8 cellular contexts compared by ENCODE assay signal in the genomic region with DNA sequence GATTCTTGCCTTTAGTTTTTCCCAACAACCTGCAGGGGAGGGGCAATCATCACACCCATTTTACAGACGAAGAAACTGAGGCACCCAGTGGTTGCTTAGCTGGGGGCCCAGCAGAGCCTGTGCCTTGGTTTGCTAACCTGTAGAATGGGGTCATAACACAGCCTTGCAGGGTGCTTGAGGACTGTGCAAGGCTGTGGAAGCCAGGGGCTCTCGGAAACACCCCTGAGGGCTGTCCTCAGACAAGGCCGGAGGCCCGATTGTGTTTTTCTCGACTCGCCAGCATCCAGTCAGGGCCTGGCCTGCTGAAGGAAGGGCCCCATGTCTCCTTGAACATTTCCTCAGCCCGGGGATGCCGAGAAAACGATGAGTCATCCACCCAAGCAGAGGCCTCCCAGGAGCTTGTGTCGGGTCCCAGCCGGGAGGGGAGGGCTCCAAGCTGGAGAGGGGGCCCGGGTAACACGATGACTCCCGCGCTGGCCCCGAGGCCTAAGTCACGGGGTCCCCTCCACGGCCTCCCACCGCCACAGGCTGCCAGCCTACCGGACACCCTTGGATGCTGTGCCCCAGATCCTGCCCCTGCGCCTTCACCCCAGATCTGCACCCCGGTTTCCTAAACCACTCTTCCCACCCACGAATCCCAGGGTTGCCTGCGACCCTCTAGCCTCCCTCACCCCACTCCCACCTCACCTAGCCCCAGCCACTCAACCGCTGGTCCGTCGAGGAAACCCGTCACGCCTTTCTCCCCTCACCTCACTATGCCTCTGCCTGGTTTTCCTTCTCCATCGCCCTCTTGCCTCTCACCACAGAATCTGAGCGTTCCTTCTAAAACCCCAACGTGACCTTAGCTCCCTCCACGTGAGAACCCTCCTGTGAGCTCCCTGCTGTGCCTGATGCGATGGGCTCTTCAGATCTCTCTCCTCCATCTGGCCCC. TPM values are rescaled to one million over a fixed set of nuclear protein-coding genes. Genes with fewer than 3 reads are reported as not detected.
DNase-seq lines count a peak whose midpoint lies in the region; ATAC-seq, FAIRE-seq and TF ChIP-seq lines count a peak whose summit lies in the region.

No MANE protein-coding gene starts in this region.

- peak; percentile 80 for ATAC-seq in activated CD4-positive, alpha-beta T cell treated with anti-CD3 and anti-CD28 coated beads for 36 hours
- ATAC-seq in sciatic nerve: peak; percentile 42
- ATAC-seq in GM18505 (IDR thresholded peaks at IDR 0.05; ENCODE audit: unreplicated experiment): no peak

- H3K36me3 Mint-ChIP-seq in activated CD4-positive, alpha-beta T cell treated with anti-CD3 and anti-CD28 coated beads for 36 hours (ENCODE audit: low read depth): no peaks in the 10 kb centered on the region

- H3K4me1 Mint-ChIP-seq in activated CD4-positive, alpha-beta T cell treated with anti-CD3 and anti-CD28 coated beads for 36 hours: peaks cover 51% of the 10 kb centered on the region

- dilution Hi-C loops in endothelial cell of umbilical vein (cut with MboI; ENCODE audit: extremely low pct_ligation_motif_present, low sequenced_read_pairs): no loop called here

- TF ChIP-seq CTCF in endothelial cell of umbilical vein (IDR thresholded peaks at IDR 0.05; ENCODE audit: extremely low read depth in 1 of 2, insufficient read depth in 1 of 2, low read depth in 1 of 2, low read length in 2 of 2): no peak
- TF ChIP-seq CTCF in esophagus squamous epithelium (IDR thresholded peaks at IDR 0.05): no peak

- no peak overlapping the region for H3K4me3 Mint-ChIP-seq in activated CD4-positive, alpha-beta T cell treated with anti-CD3 and anti-CD28 coated beads for 36 hours

- no peaks in the 10 kb centered on the region for H4K20me1 ChIP-seq in endothelial cell of umbilical vein (replicated peaks; ENCODE audit: control insufficient read depth, extremely low read depth, insufficient read depth, low read length)

- H3K4me3 ChIP-seq in endothelial cell of umbilical vein (replicated peaks in 1 of 3; ENCODE audit: insufficient read depth in 1 of 3, low read depth in 1 of 3, low read length in 3 of 3): no peak overlapping the region
- no peak overlapping the region for H3K4me3 ChIP-seq in esophagus squamous epithelium

- no peaks in the 10 kb centered on the region for H3K27me3 Mint-ChIP-seq in activated CD4-positive, alpha-beta T cell treated with anti-CD3 and anti-CD28 coated beads for 36 hours

- TF ChIP-seq POLR2A in endothelial cell of umbilical vein (IDR thresholded peaks at IDR 0.05; ENCODE audit: low read depth, low read length): no peak
- TF ChIP-seq POLR2A in esophagus squamous epithelium (IDR thresholded peaks at IDR 0.05): no peak
- TF ChIP-seq POLR2A in GM18505 (IDR thresholded peaks at IDR 0.05; ENCODE audit: borderline replicate concordance, extremely low read depth, insufficient read depth, insufficient read length): no peak

- no TSS peak for BruUV-seq in endothelial cell of umbilical vein (replicated peaks; lab: Mats Ljungman, UMichigan)

- POLR2A ChIA-PET in activated CD4-positive, alpha-beta T cell treated with anti-CD3 and anti-CD28 coated beads for 36 hours (lab: Charles Lee): no interaction called here
- POLR2A ChIA-PET in endothelial cell of umbilical vein (lab: Charles Lee): no interaction called here

- no peak overlapping the region for H3K9ac ChIP-seq in endothelial cell of umbilical vein (replicated peaks; ENCODE audit: extremely low read depth, insufficient read depth, low read length)

- FAIRE-seq in endothelial cell of umbilical vein (lab: Jason Lieb, UNC): peak; percentile 87

- intact Hi-C loops in activated CD4-positive, alpha-beta T cell treated with anti-CD3 and anti-CD28 coated beads for 36 hours (cut with DNase I, micrococcal nuclease): loop anchor here in 1 of 2 experiments (2.0 kb wide), 1 partner anchor 38 kb away; no protein-coding TSS in a partner anchor
- intact Hi-C loops in endothelial cell of umbilical vein (cut with micrococcal nuclease): no loop called here
- intact Hi-C loops in sciatic nerve (cut with DNase I): no loop called here
- intact Hi-C loops in esophagus squamous epithelium (cut with DNase I): no loop called here

- H3K9me1 ChIP-seq in endothelial cell of umbilical vein (replicated peaks; ENCODE audit: control insufficient read depth, extremely low read depth, insufficient read depth, low read length): no peaks in the 10 kb centered on the region

- H3K36me3 ChIP-seq in endothelial cell of umbilical vein (ENCODE audit: control insufficient read depth in 2 of 2, extremely low read depth in 1 of 2, insufficient read depth in 2 of 2, low read length in 2 of 2): no peaks in the 10 kb centered on the region
- no peaks in the 10 kb centered on the region for H3K36me3 ChIP-seq in esophagus squamous epithelium

- no peaks in the 10 kb centered on the region for H3K27me3 ChIP-seq in endothelial cell of umbilical vein (ENCODE audit: control insufficient read depth in 2 of 2, insufficient read depth in 2 of 2, low read length in 2 of 2)
- peaks cover 0 to 17% (median 0%) of the 10 kb centered on the region in 4 donors for H3K27me3 ChIP-seq in esophagus squamous epithelium

- H3K27ac ChIP-seq in endothelial cell of umbilical vein (ENCODE audit: insufficient read depth, low read depth, low read length) (no peak overlapping the region), esophagus squamous epithelium (no peak overlapping the region)

- H3K9me3 ChIP-seq in endothelial cell of umbilical vein (replicated peaks; ENCODE audit: control insufficient read depth, insufficient read depth, low read length): no peaks in the 10 kb centered on the region
- H3K9me3 ChIP-seq in esophagus squamous epithelium: no peaks in the 10 kb centered on the region

- peak; percentile 78 for DNase-seq in activated CD4-positive, alpha-beta T cell treated with anti-CD3 and anti-CD28 coated beads for 36 hours
- DNase-seq in activated CD4-positive, alpha-beta T cell treated with anti-CD3 and anti-CD28 coated beads, Interleukin-2, amount 50 U/mL, for 1 hour: no peak
- peak; percentile 44 to 50 for DNase-seq in SW 1271 (lab: John Stamatoyannopoulos, UW)
- DNase-seq in endothelial cell of umbilical vein (ENCODE audit: low read depth, low spot score): peak; percentile 47
- DNase-seq in sciatic nerve (ENCODE audit: low spot score): no peak
- no peak for DNase-seq in esophagus squamous epithelium (lab: John Stamatoyannopoulos, UW)
- DNase-seq in NCI-H1694 (lab: John Stamatoyannopoulos, UW): no peak

- peak overlapping the region; percentile 24 for H2AFZ ChIP-seq in endothelial cell of umbilical vein (ENCODE audit: low read depth, low read length)

- H3K4me2 ChIP-seq in endothelial cell of umbilical vein (ENCODE audit: insufficient read depth, low read length): no peak overlapping the region

- CTCF ChIA-PET in activated CD4-positive, alpha-beta T cell treated with anti-CD3 and anti-CD28 coated beads for 36 hours (lab: Charles Lee): interaction anchor here (0.6 to 2.6 kb wide), 7 partner anchors 18 to 78 kb away, joined by 3 to 11 read pairs (median 4); no protein-coding TSS in a partner anchor
- CTCF ChIA-PET in endothelial cell of umbilical vein (lab: Charles Lee): interaction anchor here (0.9 to 1.8 kb wide), 4 partner anchors 9 to 78 kb away, joined by 3 to 5 read pairs (median 4); no protein-coding TSS in a partner anchor

- H3K27ac Mint-ChIP-seq in activated CD4-positive, alpha-beta T cell treated with anti-CD3 and anti-CD28 coated beads for 36 hours: no peak overlapping the region

- WGBS in esophagus squamous epithelium, 2 donors: 61 to 67% methylated on average over 13 to 14 of the region's 34 CpGs

- H3K79me2 ChIP-seq in endothelial cell of umbilical vein (ENCODE audit: control insufficient read depth, insufficient read depth, low read length): no peaks in the 10 kb centered on the region

- no peaks in the 10 kb centered on the region for H3K9me3 Mint-ChIP-seq in activated CD4-positive, alpha-beta T cell treated with anti-CD3 and anti-CD28 coated beads for 36 hours (ENCODE audit: low read depth)

- H3K4me1 ChIP-seq in endothelial cell of umbilical vein (ENCODE audit: control insufficient read depth, extremely low read depth, insufficient read depth, low read length) (peaks cover 3% of the 10 kb centered on the region), esophagus squamous epithelium (no peaks in the 10 kb centered on the region)

TF ChIP-seq in endothelial cell of umbilical vein, 7 proteins besides CTCF, POLR2A, EP300 and RAD21:
- TF ChIP-seq EZH2 (IDR thresholded peaks at IDR 0.05; ENCODE audit: borderline replicate concordance, low read depth, low read length, severe bottlenecking) (no peak), JUN (IDR thresholded peaks at IDR 0.05; ENCODE audit: borderline replicate concordance, insufficient read depth, insufficient read length, low read depth) (peak; percentile 64)

RNA-seq across cellular contexts. Expression of a gene that starts 10.6 kb away (rescaled TPM):
- total RNA-seq in activated CD4-positive, alpha-beta T cell treated with anti-CD3 and anti-CD28 coated beads for 36 hours: 10 to 100 TPM; 17.3 to 22.0 TPM
- total RNA-seq in endothelial cell of umbilical vein: 79.6 and 95.0 TPM in 2 replicates
- 55.2 and 58.1 TPM in 2 replicates for polyA plus RNA-seq in endothelial cell of umbilical vein
- 42.4 and 42.5 TPM in 2 replicates for polyA plus RNA-seq in endothelial cell of umbilical vein (2011; cell fraction: cytosol; rRNA removed)
- polyA plus RNA-seq in endothelial cell of umbilical vein (2011; cell fraction: nucleus; rRNA removed): 132 and 143 TPM in 2 replicates
- 54.1 and 60.6 TPM in 2 replicates for polyA plus RNA-seq in endothelial cell of umbilical vein (2012)
- 44.9 and 54.7 TPM in 2 replicates for polyA minus RNA-seq in endothelial cell of umbilical vein
- 3.8 TPM for polyA minus RNA-seq in endothelial cell of umbilical vein (2011; cell fraction: cytosol; rRNA and poly(A)+ RNA removed)
- polyA minus RNA-seq in endothelial cell of umbilical vein (2011; cell fraction: nucleus; rRNA and poly(A)+ RNA removed): 32.4 and 47.6 TPM in 2 replicates
- total RNA-seq in sciatic nerve: 39.4 TPM
- total RNA-seq in esophagus squamous epithelium: 1 to 10 TPM; 1.5 to 5.1 (median 3.0) TPM

Comparison
In these comparisons a context has a peak if more than half of its experiments do, and no peak if none do; other contexts are left out.
1. DNase-seq: peak in activated CD4-positive, alpha-beta T cell treated with anti-CD3 and anti-CD28 coated beads for 36 hours (single experiment), SW 1271 (2 of 2) and endothelial cell of umbilical vein (single experiment); none in activated CD4-positive, alpha-beta T cell treated with anti-CD3 and anti-CD28 coated beads, Interleukin-2, amount 50 U/mL, for 1 hour (single experiment), sciatic nerve (single experiment), esophagus squamous epithelium (single experiment) and NCI-H1694 (single experiment).